ENCODE assay signal across 26 cellular contexts in the genomic region with DNA sequence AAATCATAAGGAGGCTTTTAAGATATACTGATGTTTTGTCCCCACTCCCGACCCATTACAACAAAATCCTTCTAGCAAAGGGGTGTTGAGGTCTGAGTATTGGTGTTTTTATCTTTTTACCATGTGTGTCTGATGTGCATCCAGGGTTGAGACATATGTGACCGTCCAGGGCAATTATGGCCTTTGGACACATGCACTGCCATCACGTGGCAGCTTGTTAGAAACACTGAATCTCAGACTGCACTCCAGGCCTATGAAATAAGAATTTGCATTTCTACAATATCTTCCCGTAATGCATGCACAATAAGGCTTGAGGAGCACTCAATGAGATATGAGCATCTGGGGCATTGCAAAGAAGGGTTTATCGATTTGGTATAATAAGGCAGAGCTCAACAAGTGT.
A peak's percentile ranks its signal among the peaks of the same experiment; 100 is the strongest.
DNase-seq lines count a peak whose midpoint lies in the region; ATAC-seq and TF ChIP-seq lines count a peak whose summit lies in the region.
"Had no signal": no experiment of that assay in that cellular context is flagged by ENCODE, and none has a peak within 500 bp of the region (broad histone marks: within the 10 kb centered on the region; RNA-seq: fewer than 3 reads in every experiment).

No MANE protein-coding gene starts in this region.

- H3K27ac Mint-ChIP-seq in osteocyte (ENCODE audit: unreplicated experiment), result no peak overlapping the region
- H3K27ac Mint-ChIP-seq: activated B cell treated with CpG ODN at 0.5 μM for 24 hours; activated CD4-positive, alpha-beta memory T cell treated with anti-CD3 and anti-CD28 coated beads, Interleukin-2, amount 10 ng/mL, durations not matched to agents 7 days and 5 days; CD4-positive, alpha-beta memory T cell; stimulated activated naive B cell treated with anti-CD40 and anti-IgM and Interleukin-4, amounts not matched to agents 10 μg/mL and 1 μg/mL and 100 μg/mL, for 72 hours had no signal

- no peak overlapping the region for H3K4me3 ChIP-seq in Karpas-422 (ENCODE audit: low read length)
- H3K4me3 ChIP-seq: ovary, sigmoid colon, thoracic aorta had no signal

- H3K27me3 Mint-ChIP-seq in osteocyte (ENCODE audit: unreplicated experiment), result no peaks in the 10 kb centered on the region
- H3K27me3 Mint-ChIP-seq: activated B cell treated with CpG ODN at 0.5 μM for 24 hours; activated CD4-positive, alpha-beta memory T cell treated with anti-CD3 and anti-CD28 coated beads, Interleukin-2, amount 10 ng/mL, durations not matched to agents 7 days and 5 days; CD4-positive, alpha-beta memory T cell; stimulated activated naive B cell treated with anti-CD40 and anti-IgM and Interleukin-4, amounts not matched to agents 10 μg/mL and 1 μg/mL and 100 μg/mL, for 72 hours had no signal

- H3K9me2 ChIP-seq in Karpas-422 (replicated peaks; ENCODE audit: insufficient read depth, low read length), result no peaks in the 10 kb centered on the region

- H3K4me3 Mint-ChIP-seq in osteocyte (ENCODE audit: unreplicated experiment), result no peak overlapping the region
- H3K4me3 Mint-ChIP-seq: activated B cell treated with CpG ODN at 0.5 μM for 24 hours; activated CD4-positive, alpha-beta memory T cell treated with anti-CD3 and anti-CD28 coated beads, Interleukin-2, amount 10 ng/mL, durations not matched to agents 7 days and 5 days; CD4-positive, alpha-beta memory T cell; stimulated activated naive B cell treated with anti-CD40 and anti-IgM and Interleukin-4, amounts not matched to agents 10 μg/mL and 1 μg/mL and 100 μg/mL, for 72 hours had no signal

- no peak overlapping the region for H2AFZ ChIP-seq in Karpas-422 (ENCODE audit: low read length)

- H3K79me2 ChIP-seq in Karpas-422 (ENCODE audit: low read length), result no peaks in the 10 kb centered on the region

- H3K4me1 ChIP-seq in Karpas-422 (ENCODE audit: low read length), result no peaks in the 10 kb centered on the region
- H3K4me1 ChIP-seq: sigmoid colon had no signal

- no peaks in the 10 kb centered on the region for H3K9me3 ChIP-seq in Karpas-422 (ENCODE audit: low read length)
- H3K9me3 ChIP-seq: ovary, sigmoid colon, thoracic aorta had no signal

- H3K9me3 Mint-ChIP-seq in osteocyte (ENCODE audit: unreplicated experiment), result no peaks in the 10 kb centered on the region
- H3K9me3 Mint-ChIP-seq: activated B cell treated with CpG ODN at 0.5 μM for 24 hours; stimulated activated naive B cell treated with anti-CD40 and anti-IgM and Interleukin-4, amounts not matched to agents 10 μg/mL and 1 μg/mL and 100 μg/mL, for 72 hours had no signal

- peak; percentile 42 for ATAC-seq in GM18502 (IDR thresholded peaks at IDR 0.05; ENCODE audit: poor library complexity, unreplicated experiment)
- ATAC-seq in GM18517 (IDR thresholded peaks at IDR 0.05; ENCODE audit: unreplicated experiment), result no peak
- ATAC-seq: Right ventricle myocardium inferior had no signal

- H3K27ac ChIP-seq in C4-2B (no peak overlapping the region), Karpas-422 (ENCODE audit: low read length) (no peak overlapping the region)
- H3K27ac ChIP-seq: ovary, sigmoid colon, thoracic aorta had no signal

- DNase-seq in Karpas-422 (peak; percentile 44), SK-MEL-5 (ENCODE audit: low read depth, low spot score) (peak; percentile 2), inferior parietal cortex (ENCODE audit: extremely low spot score) (no peak), osteocyte (ENCODE audit: extremely low spot score, unreplicated experiment) (no peak), cerebellar nuclear complex (lab: John Stamatoyannopoulos, UW) (no peak)
- DNase-seq: activated B cell treated with CpG ODN at 0.5 μM for 24 hours; activated CD4-positive, alpha-beta memory T cell treated with anti-CD3 and anti-CD28 coated beads, Interleukin-2, amount 10 ng/mL, durations not matched to agents 7 days and 5 days; activated naive CD4-positive, alpha-beta T cell; activated T-cell treated with anti-CD3 and anti-CD28 coated beads, Interleukin-2, amount 50 U/mL, for 1 hour; caudate nucleus; CD4-positive, alpha-beta memory T cell; DMS79 treated with DMSO at 0.1 percent for 48 hours; erythroblast; foreskin melanocyte; hypothalamus; mammary epithelial cell; NCI-H1105; ovary; sigmoid colon; stimulated activated naive B cell treated with anti-CD40 and anti-IgM and Interleukin-4, amounts not matched to agents 10 μg/mL and 1 μg/mL and 100 μg/mL, for 72 hours; T-helper 2 cell had no signal

- no peaks in the 10 kb centered on the region for H3K36me3 ChIP-seq in Karpas-422 (ENCODE audit: insufficient read depth, low read length)
- H3K36me3 ChIP-seq: ovary, sigmoid colon, thoracic aorta had no signal

- H3K4me2 ChIP-seq in Karpas-422 (ENCODE audit: low read depth, low read length, poor library complexity, severe bottlenecking), result no peak overlapping the region

- in situ Hi-C loops in SK-MEL-5 (cut with HindIII; ENCODE audit: low pct_unique_long_range_greater_than_20kb, low sequenced_read_pairs), result no loop called here

- H4K20me1 ChIP-seq in Karpas-422 (ENCODE audit: insufficient read depth, low read depth, low read length), result no peaks in the 10 kb centered on the region

- no peaks in the 10 kb centered on the region for H3K36me3 Mint-ChIP-seq in osteocyte (ENCODE audit: unreplicated experiment)
- H3K36me3 Mint-ChIP-seq: CD4-positive, alpha-beta memory T cell; stimulated activated naive B cell treated with anti-CD40 and anti-IgM and Interleukin-4, amounts not matched to agents 10 μg/mL and 1 μg/mL and 100 μg/mL, for 72 hours had no signal

- H3K9ac ChIP-seq in Karpas-422 (ENCODE audit: low read length), result no peak overlapping the region

- H3K27me3 ChIP-seq in Karpas-422 (ENCODE audit: low read length), result no peaks in the 10 kb centered on the region
- H3K27me3 ChIP-seq: ovary, sigmoid colon had no signal

- TF ChIP-seq CTCF in C4-2B (conservative IDR thresholded peaks at IDR 0.05) (peak; percentile 17), osteocyte (IDR thresholded peaks at IDR 0.05) (no peak)

- no peaks in the 10 kb centered on the region for H3K4me1 Mint-ChIP-seq in osteocyte (ENCODE audit: unreplicated experiment)
- H3K4me1 Mint-ChIP-seq: activated B cell treated with CpG ODN at 0.5 μM for 24 hours; activated CD4-positive, alpha-beta memory T cell treated with anti-CD3 and anti-CD28 coated beads, Interleukin-2, amount 10 ng/mL, durations not matched to agents 7 days and 5 days; CD4-positive, alpha-beta memory T cell; stimulated activated naive B cell treated with anti-CD40 and anti-IgM and Interleukin-4, amounts not matched to agents 10 μg/mL and 1 μg/mL and 100 μg/mL, for 72 hours had no signal

Comparison
In these comparisons a context has a peak if more than half of its experiments do, and no peak if none do; other contexts are left out.
1. DNase-seq: peak in Karpas-422 (single experiment) and SK-MEL-5 (single experiment); none in inferior parietal cortex (single experiment), osteocyte (single experiment) and cerebellar nuclear complex (0 of 2).